In the genomic region with DNA sequence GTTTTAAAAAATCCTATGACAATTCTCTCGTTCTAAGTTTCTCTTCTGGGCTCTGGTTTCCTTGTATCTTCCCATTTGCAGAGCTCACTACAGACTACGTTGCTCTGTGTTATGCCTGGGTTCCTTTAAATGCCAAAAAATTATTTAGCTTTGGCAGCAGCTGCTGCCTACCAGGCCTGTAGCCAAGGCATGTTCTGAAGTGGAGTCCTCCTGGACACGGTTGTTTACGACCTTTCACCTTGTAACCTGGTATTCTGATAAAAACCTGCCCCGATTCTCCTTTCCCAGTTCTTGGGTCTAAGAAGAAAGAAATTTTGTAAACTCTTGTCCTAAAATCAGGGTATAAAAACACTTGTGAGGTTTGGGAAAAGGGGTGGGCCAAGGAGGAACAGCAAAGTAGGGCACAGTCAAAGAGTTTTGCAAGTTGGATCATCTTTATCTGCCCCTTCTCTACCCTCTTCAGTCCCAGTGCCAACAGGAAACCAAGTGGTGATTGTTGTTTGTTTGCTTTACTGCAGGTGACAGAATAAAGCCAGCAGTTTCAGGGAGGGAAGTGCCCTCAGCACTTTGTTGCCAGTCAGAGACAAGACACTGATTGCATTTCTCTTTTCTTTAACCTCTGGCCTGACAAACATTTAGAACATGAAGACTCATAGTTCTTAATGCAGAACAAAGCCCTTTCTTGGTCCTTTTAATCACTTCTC, we compare ENCODE assay signal across 9 cellular contexts. TPM values are rescaled to one million over a fixed set of nuclear protein-coding genes. Genes with fewer than 3 reads are reported as not detected.
DNase-seq lines count a peak whose midpoint lies in the region; ATAC-seq, FAIRE-seq and TF ChIP-seq lines count a peak whose summit lies in the region.
"Had no signal": no experiment of that assay in that cellular context is flagged by ENCODE, and none has a peak within 500 bp of the region (broad histone marks: within the 10 kb centered on the region; RNA-seq: fewer than 3 reads in every experiment).

No MANE protein-coding gene starts in this region.

- FAIRE-seq in K562 (lab: Jason Lieb, UNC) (no peak), frontal cortex (lab: Jason Lieb, UNC) (no peak)

- intact Hi-C loops in K562 (cut with micrococcal nuclease): no loop called here

- in situ Hi-C loops in K562 (cut with MboI): no loop called here

- CTCF ChIA-PET in K562 (lab: Yijun Ruan, JAX; ENCODE audit: low intra/inter-chr PET ratio): no interaction called here

- peak overlapping the region; percentile 3 for H3K27ac Mint-ChIP-seq in mesothelial cell of epicardium

- TF ChIP-seq EP300 in K562 (IDR thresholded peaks at IDR 0.05; ENCODE audit: low read length): no peak

- ATAC-seq in K562: no peak
- ATAC-seq in HG03378 (IDR thresholded peaks at IDR 0.05; ENCODE audit: unreplicated experiment): no peak

- no peak overlapping the region for H3K4me3 ChIP-seq in BLaER1
- H3K4me3 ChIP-seq in K562: no peak overlapping the region

- H3K9me1 ChIP-seq in K562 (ENCODE audit: control insufficient read depth, insufficient read depth, low read length): no peaks in the 10 kb centered on the region

- H4K20me1 ChIP-seq in BLaER1: peaks cover 16% of the 10 kb centered on the region
- peaks cover 18% of the 10 kb centered on the region for H4K20me1 ChIP-seq in K562 (replicated peaks; ENCODE audit: control insufficient read depth, insufficient read depth, low read length)

- H3K9me3 ChIP-seq in BLaER1 (no peaks in the 10 kb centered on the region), K562 (replicated peaks; ENCODE audit: control insufficient read depth, insufficient read depth, low read depth, low read length) (no peaks in the 10 kb centered on the region)

- peak; percentile 68 for DNase-seq in NCI-H187 treated with DMSO at 0.1 percent for 48 hours (lab: John Stamatoyannopoulos, UW)
- DNase-seq in K562 (ENCODE audit: extremely low read depth in 1 of 4, low spot score in 3 of 4): no peak
- no peak for DNase-seq in mesothelial cell of epicardium (ENCODE audit: low spot score in 2 of 2, unreplicated experiment in 2 of 2)
- DNase-seq in frontal cortex (ENCODE audit: low spot score in 2 of 2): no peak
- DNase-seq in activated CD4-positive, CD25-positive, alpha-beta regulatory T cell (lab: John Stamatoyannopoulos, UW): no peak
- DNase-seq in SK-N-DZ (ENCODE audit: low spot score): no peak

- no peaks in the 10 kb centered on the region for H3K27me3 Mint-ChIP-seq in mesothelial cell of epicardium (ENCODE audit: low read depth)

- H3K4me3 Mint-ChIP-seq in mesothelial cell of epicardium: no peak overlapping the region

- TF ChIP-seq CTCF in K562 (IDR thresholded peaks at IDR 0.05 in 2 of 3, conservative IDR thresholded peaks at IDR 0.05 in 1 of 3; ENCODE audit: insufficient read depth in 2 of 3, low read depth in 1 of 3, low read length in 3 of 3) (no peak), mesothelial cell of epicardium (IDR thresholded peaks at IDR 0.05; ENCODE audit: unreplicated experiment) (no peak)

- H3K4me2 ChIP-seq in BLaER1 (peak overlapping the region; percentile 93), K562 (ENCODE audit: insufficient read depth, low read length) (no peak overlapping the region)

- H3K27ac ChIP-seq in BLaER1: peak overlapping the region; percentile 48
- no peak overlapping the region for H3K27ac ChIP-seq in K562 (ENCODE audit: extremely low read depth, low read depth, low read length)

- TF ChIP-seq POLR2A in K562 (conservative IDR thresholded peaks at IDR 0.05): no peak

- H3K36me3 ChIP-seq in BLaER1 (peaks cover 10% of the 10 kb centered on the region), K562 (ENCODE audit: control insufficient read depth, insufficient read depth, low read length) (peaks cover 16% of the 10 kb centered on the region)

- peaks cover 40% of the 10 kb centered on the region for H3K79me2 ChIP-seq in K562 (ENCODE audit: control insufficient read depth, insufficient read depth, low read length)

- TF ChIP-seq RAD21 in K562 (CRISPR knock-in tag; conservative IDR thresholded peaks at IDR 0.05 in 1 of 2, IDR thresholded peaks at IDR 0.05 in 1 of 2): no peak

- H3K9ac ChIP-seq in BLaER1: peak overlapping the region; percentile 18; the same call in 1 of the 2 replicates
- H3K9ac ChIP-seq in K562 (ENCODE audit: insufficient read depth in 1 of 2, low read depth in 2 of 2, low read length in 2 of 2): peak overlapping the region; percentile 39 to 57; a peak in 2 of 4 replicates

- H3K9me3 Mint-ChIP-seq in mesothelial cell of epicardium: no peaks in the 10 kb centered on the region

- H3K36me3 Mint-ChIP-seq in mesothelial cell of epicardium: peaks cover 8% of the 10 kb centered on the region

- H3K4me1 ChIP-seq in BLaER1 (peaks cover 37% of the 10 kb centered on the region), K562 (replicated peaks in 1 of 2; ENCODE audit: control insufficient read depth in 2 of 2, insufficient read depth in 2 of 2, low read length in 2 of 2) (peaks cover 14 to 27% of the 10 kb centered on the region in 2 experiments; a peak in 3 of 5 replicates)

- 19% methylated on average over 5 of the region's 5 CpGs for WGBS in K562 (ENCODE audit: insufficient coverage, low coverage, missing lambda C conversion rate)

- H3K27me3 ChIP-seq in BLaER1 (no peaks in the 10 kb centered on the region), K562 (ENCODE audit: control insufficient read depth in 2 of 2, insufficient read depth in 2 of 2, low read length in 2 of 2) (no peaks in the 10 kb centered on the region)

- BruUV-seq in K562 (replicated peaks; lab: Mats Ljungman, UMichigan): no TSS peak

- peak overlapping the region; percentile 21 for H2AFZ ChIP-seq in K562 (ENCODE audit: low read depth, low read length)

- H3K4me1 Mint-ChIP-seq in mesothelial cell of epicardium: peaks cover 23% of the 10 kb centered on the region

- POLR2A ChIA-PET in K562 (lab: Yijun Ruan, JAX): interaction anchor here (14.0 kb wide), 1 partner anchor 17 kb away, joined by 320 read pairs; no protein-coding TSS in a partner anchor

RNA-seq across cellular contexts. Expression of a gene that starts 3.1 kb away (rescaled TPM):
- total RNA-seq in K562 (2011; cell fraction: chromatin; rRNA removed; ENCODE audit: low replicate concordance): 1,167 and 1,393 TPM in 2 replicates
- total RNA-seq in K562 (2011; cell fraction: nucleolus; rRNA removed): 716 and 782 TPM in 2 replicates
- 756 and 864 TPM in 2 replicates for total RNA-seq in K562 (2011; cell fraction: nucleoplasm; rRNA removed)
- total RNA-seq in K562 (2014; rRNA removed) (202 and 226 TPM in 2 replicates), K562 (2014; rRNA removed; fragmentation: Illumina TruSeq; extraction: Trizol) (278 and 307 TPM in 2 replicates), K562 (2015; rRNA removed; fragmentation: Illumina TruSeq; extraction: Trizol) (217 and 235 TPM in 2 replicates), K562 (2021) (257 and 263 TPM in 2 replicates), mesothelial cell of epicardium (125 to 129 TPM (median 129 TPM) in 3 replicates), frontal cortex (125 TPM)
- polyA plus RNA-seq in K562 (2011; rRNA removed) (499 and 553 TPM in 2 replicates), K562 (2014; fragmentation: Illumina TruSeq; extraction: Trizol) (253 and 295 TPM in 2 replicates), K562 (2014; fragmentation: Nextera tagmentation; extraction: Ambion mirVana) (100 to 1,000 TPM; 120 to 237 TPM), K562 (2014; rRNA removed) (249 and 259 TPM in 2 replicates)
- 244 and 270 TPM in 2 replicates for polyA plus RNA-seq in K562 (2011; cell fraction: cytosol; rRNA removed)
- 1,140 and 1,617 TPM in 2 replicates for polyA plus RNA-seq in K562 (2011; cell fraction: nucleus; rRNA removed)
- polyA plus RNA-seq in K562 (2012): 256 and 452 TPM in 2 replicates
- 595 and 605 TPM in 2 replicates for polyA minus RNA-seq in K562 (2011; rRNA and poly(A)+ RNA removed)
- polyA minus RNA-seq in K562 (2011; cell fraction: cytosol; rRNA and poly(A)+ RNA removed): 116 and 223 TPM in 2 replicates
- polyA minus RNA-seq in K562 (2011; cell fraction: nucleus; rRNA and poly(A)+ RNA removed): 667 and 1,436 TPM in 2 replicates
- polyA plus RNA-seq in SK-N-DZ (2014; cell fraction: cytosol; rRNA removed): 124 and 144 TPM in 2 replicates
- 185 and 202 TPM in 2 replicates for polyA plus RNA-seq in SK-N-DZ (2014; cell fraction: nucleus; rRNA removed)

RNA-seq across cellular contexts. Expression of a gene that starts 22.1 kb away (rescaled TPM):
- 6.4 and 7.7 TPM in 2 replicates for total RNA-seq in K562 (2011; cell fraction: chromatin; rRNA removed; ENCODE audit: low replicate concordance)
- 5.4 and 7.8 TPM in 2 replicates for total RNA-seq in K562 (2011; cell fraction: nucleolus; rRNA removed)
- 6.4 and 6.9 TPM in 2 replicates for total RNA-seq in K562 (2011; cell fraction: nucleoplasm; rRNA removed)
- 1.1 and 2.5 TPM in 2 replicates for total RNA-seq in K562 (2014; rRNA removed)
- total RNA-seq in K562 (2014; rRNA removed; fragmentation: Illumina TruSeq; extraction: Trizol): 2.1 and 3.3 TPM in 2 replicates
- total RNA-seq in K562 (2015; rRNA removed; fragmentation: Illumina TruSeq; extraction: Trizol): 1.9 and 2.9 TPM in 2 replicates
- 2.1 and 2.9 TPM in 2 replicates for total RNA-seq in K562 (2021)
- 3.2 and 6.6 TPM in 2 replicates for polyA plus RNA-seq in K562 (2011; rRNA removed)
- 3.0 and 4.6 TPM in 2 replicates for polyA plus RNA-seq in K562 (2011; cell fraction: cytosol; rRNA removed)
- 3.7 and 5.5 TPM in 2 replicates for polyA plus RNA-seq in K562 (2011; cell fraction: nucleus; rRNA removed)
- polyA plus RNA-seq in K562 (2012): 2.9 and 4.8 TPM in 2 replicates
- 2.7 and 3.0 TPM in 2 replicates for polyA plus RNA-seq in K562 (2014; fragmentation: Illumina TruSeq; extraction: Trizol)
- 1 to 10 TPM; 1.0 to 1.3 TPM for polyA plus RNA-seq in K562 (2014; fragmentation: Nextera tagmentation; extraction: Ambion mirVana)
- polyA plus RNA-seq in K562 (2014; rRNA removed): 2.4 and 5.5 TPM in 2 replicates
- 4.3 and 4.5 TPM in 2 replicates for polyA minus RNA-seq in K562 (2011; rRNA and poly(A)+ RNA removed)
- 0.73 and 2.8 TPM in 2 replicates for polyA minus RNA-seq in K562 (2011; cell fraction: cytosol; rRNA and poly(A)+ RNA removed)
- polyA minus RNA-seq in K562 (2011; cell fraction: nucleus; rRNA and poly(A)+ RNA removed): 2.3 and 2.7 TPM in 2 replicates
- not detected in 3 replicates for total RNA-seq in mesothelial cell of epicardium
- not detected for total RNA-seq in frontal cortex
- polyA plus RNA-seq in SK-N-DZ (2014; cell fraction: cytosol; rRNA removed): not detected in 2 replicates
- not detected in 2 replicates for polyA plus RNA-seq in SK-N-DZ (2014; cell fraction: nucleus; rRNA removed)
- total RNA-seq: activated CD8-positive, alpha-beta memory T cell treated with anti-CD3 and anti-CD28 coated beads for 36 hours had no signal

RNA-seq across cellular contexts. Expression of a gene that starts 35.0 kb away (rescaled TPM):
- 13.4 and 16.3 TPM in 2 replicates for total RNA-seq in K562 (2011; cell fraction: chromatin; rRNA removed; ENCODE audit: low replicate concordance)
- 10.0 TPM in 2 replicates for total RNA-seq in K562 (2011; cell fraction: nucleolus; rRNA removed)
- total RNA-seq in K562 (2011; cell fraction: nucleoplasm; rRNA removed): 9.5 and 10.3 TPM in 2 replicates
- 28.5 and 29.6 TPM in 2 replicates for total RNA-seq in K562 (2014; rRNA removed)
- total RNA-seq in K562 (2014; rRNA removed; fragmentation: Illumina TruSeq; extraction: Trizol): 38.6 and 48.4 TPM in 2 replicates
- total RNA-seq in K562 (2015; rRNA removed; fragmentation: Illumina TruSeq; extraction: Trizol): 35.2 and 38.2 TPM in 2 replicates
- 17.3 and 21.1 TPM in 2 replicates for total RNA-seq in K562 (2021)
- 31.0 and 39.4 TPM in 2 replicates for polyA plus RNA-seq in K562 (2011; rRNA removed)
- polyA plus RNA-seq in K562 (2011; cell fraction: cytosol; rRNA removed): 20.4 and 22.2 TPM in 2 replicates
- 18.8 and 22.7 TPM in 2 replicates for polyA plus RNA-seq in K562 (2011; cell fraction: nucleus; rRNA removed)
- 37.6 and 38.4 TPM in 2 replicates for polyA plus RNA-seq in K562 (2012)
- polyA plus RNA-seq in K562 (2014; fragmentation: Illumina TruSeq; extraction: Trizol): 47.6 and 47.9 TPM in 2 replicates
- 10 to 100 TPM; 14.6 to 21.7 TPM for polyA plus RNA-seq in K562 (2014; fragmentation: Nextera tagmentation; extraction: Ambion mirVana)
- polyA plus RNA-seq in K562 (2014; rRNA removed): 36.1 and 48.4 TPM in 2 replicates
- polyA minus RNA-seq in K562 (2011; rRNA and poly(A)+ RNA removed): 13.5 and 15.8 TPM in 2 replicates
- 8.9 and 9.3 TPM in 2 replicates for polyA minus RNA-seq in K562 (2011; cell fraction: cytosol; rRNA and poly(A)+ RNA removed)
- 7.8 and 13.4 TPM in 2 replicates for polyA minus RNA-seq in K562 (2011; cell fraction: nucleus; rRNA and poly(A)+ RNA removed)
- total RNA-seq in mesothelial cell of epicardium: 14.4 to 16.4 TPM (median 14.7 TPM) in 3 replicates
- 14.7 TPM for total RNA-seq in frontal cortex
- 9.5 and 10.6 TPM in 2 replicates for polyA plus RNA-seq in SK-N-DZ (2014; cell fraction: cytosol; rRNA removed)
- 7.5 and 11.4 TPM in 2 replicates for polyA plus RNA-seq in SK-N-DZ (2014; cell fraction: nucleus; rRNA removed)

RNA-seq across cellular contexts. Expression of a gene that starts 35.1 kb away (rescaled TPM):
- total RNA-seq in K562 (2011; cell fraction: chromatin; rRNA removed; ENCODE audit: low replicate concordance): 1.7 and 2.2 TPM in 2 replicates
- 2.3 and 3.2 TPM in 2 replicates for total RNA-seq in K562 (2011; cell fraction: nucleolus; rRNA removed)
- total RNA-seq in K562 (2011; cell fraction: nucleoplasm; rRNA removed): 2.1 and 2.3 TPM in 2 replicates
- 0.41 and 0.86 TPM in 2 replicates for total RNA-seq in K562 (2014; rRNA removed)
- 0.18 and 0.38 TPM in 2 replicates for total RNA-seq in K562 (2014; rRNA removed; fragmentation: Illumina TruSeq; extraction: Trizol)
- total RNA-seq in K562 (2015; rRNA removed; fragmentation: Illumina TruSeq; extraction: Trizol): 0.43 and 0.45 TPM in 2 replicates
- total RNA-seq in K562 (2021): 0.89 and 1.6 TPM in 2 replicates
- 0.81 and 1.0 TPM in 2 replicates for polyA plus RNA-seq in K562 (2011; rRNA removed)
- 0.80 and 1.2 TPM in 2 replicates for polyA plus RNA-seq in K562 (2011; cell fraction: cytosol; rRNA removed)
- polyA plus RNA-seq in K562 (2011; cell fraction: nucleus; rRNA removed): 3.0 and 4.9 TPM in 2 replicates
- polyA plus RNA-seq in K562 (2012): 0.68 and 1.0 TPM in 2 replicates
- 0.80 and 0.91 TPM in 2 replicates for polyA plus RNA-seq in K562 (2014; fragmentation: Illumina TruSeq; extraction: Trizol)
- polyA plus RNA-seq in K562 (2014; fragmentation: Nextera tagmentation; extraction: Ambion mirVana): under 1 TPM; 0.06 to 0.07 TPM
- polyA plus RNA-seq in K562 (2014; rRNA removed): 0.64 and 0.81 TPM in 2 replicates
- 0.49 and 0.72 TPM in 2 replicates for polyA minus RNA-seq in K562 (2011; rRNA and poly(A)+ RNA removed)
- 0.38 and 1.2 TPM in 2 replicates for polyA minus RNA-seq in K562 (2011; cell fraction: cytosol; rRNA and poly(A)+ RNA removed)
- polyA minus RNA-seq in K562 (2011; cell fraction: nucleus; rRNA and poly(A)+ RNA removed): 1.9 and 2.0 TPM in 2 replicates
- total RNA-seq in mesothelial cell of epicardium: 0.86 to 1.9 TPM (median 0.94 TPM) in 3 replicates
- total RNA-seq in frontal cortex: 1.6 TPM
- polyA plus RNA-seq in SK-N-DZ (2014; cell fraction: cytosol; rRNA removed): 0.55 and 0.71 TPM in 2 replicates
- polyA plus RNA-seq in SK-N-DZ (2014; cell fraction: nucleus; rRNA removed): 0.46 and 0.58 TPM in 2 replicates

RNA-seq across cellular contexts. Expression of a gene that starts 41.7 kb away (rescaled TPM):
- total RNA-seq in K562 (2011; cell fraction: chromatin; rRNA removed; ENCODE audit: low replicate concordance): 5.2 and 6.2 TPM in 2 replicates
- total RNA-seq in K562 (2011; cell fraction: nucleolus; rRNA removed): 4.7 and 4.8 TPM in 2 replicates
- total RNA-seq in K562 (2011; cell fraction: nucleoplasm; rRNA removed): 8.9 and 14.7 TPM in 2 replicates
- total RNA-seq in K562 (2014; rRNA removed) (7.4 and 10.7 TPM in 2 replicates), K562 (2014; rRNA removed; fragmentation: Illumina TruSeq; extraction: Trizol) (10.0 and 11.0 TPM in 2 replicates), K562 (2015; rRNA removed; fragmentation: Illumina TruSeq; extraction: Trizol) (11.7 and 12.9 TPM in 2 replicates), K562 (2021) (15.7 and 16.4 TPM in 2 replicates), mesothelial cell of epicardium (26.6 to 27.6 TPM (median 27.1 TPM) in 3 replicates), frontal cortex (17.1 TPM)
- polyA plus RNA-seq in K562 (2011; rRNA removed) (20.6 and 26.5 TPM in 2 replicates), K562 (2014; fragmentation: Illumina TruSeq; extraction: Trizol) (10.5 and 12.5 TPM in 2 replicates), K562 (2014; fragmentation: Nextera tagmentation; extraction: Ambion mirVana) (1 to 10 TPM; 4.6 to 9.2 TPM), K562 (2014; rRNA removed) (13.5 and 16.1 TPM in 2 replicates)
- 23.9 and 30.3 TPM in 2 replicates for polyA plus RNA-seq in K562 (2011; cell fraction: cytosol; rRNA removed)
- polyA plus RNA-seq in K562 (2011; cell fraction: nucleus; rRNA removed): 5.3 and 5.5 TPM in 2 replicates
- 4.7 and 8.4 TPM in 2 replicates for polyA plus RNA-seq in K562 (2012)
- polyA minus RNA-seq in K562 (2011; rRNA and poly(A)+ RNA removed): 17.0 and 21.0 TPM in 2 replicates
- polyA minus RNA-seq in K562 (2011; cell fraction: cytosol; rRNA and poly(A)+ RNA removed): 11.1 and 12.0 TPM in 2 replicates
- polyA minus RNA-seq in K562 (2011; cell fraction: nucleus; rRNA and poly(A)+ RNA removed): 1.8 and 3.0 TPM in 2 replicates
- 22.4 and 25.6 TPM in 2 replicates for polyA plus RNA-seq in SK-N-DZ (2014; cell fraction: cytosol; rRNA removed)
- polyA plus RNA-seq in SK-N-DZ (2014; cell fraction: nucleus; rRNA removed): 3.5 and 6.5 TPM in 2 replicates
